ENCODE assay signal across 39 cellular contexts in the genomic region with DNA sequence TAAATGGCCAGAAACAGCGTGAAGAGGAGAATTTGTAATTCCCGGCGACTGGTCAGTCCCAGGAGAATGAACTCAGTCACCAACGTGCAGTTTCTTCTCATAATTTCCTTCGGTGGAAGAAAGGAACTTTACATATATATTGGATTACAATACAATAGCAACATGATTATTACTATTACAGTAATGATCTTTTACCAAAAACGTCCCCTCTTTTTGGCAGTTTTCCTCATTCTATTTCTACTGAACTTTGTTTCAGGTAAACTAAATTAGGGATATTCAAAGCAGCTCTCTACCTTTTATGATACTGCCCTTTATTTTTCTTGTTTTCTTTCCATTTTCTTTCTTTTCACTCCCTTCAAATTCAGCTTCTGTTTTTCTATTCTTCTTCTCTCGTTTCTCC. TPM values are rescaled to one million over a fixed set of nuclear protein-coding genes. Genes with fewer than 3 reads are reported as not detected.
"Had no signal": no experiment of that assay in that cellular context is flagged by ENCODE, and none has a peak within 500 bp of the region (broad histone marks: within the 10 kb centered on the region; RNA-seq: fewer than 3 reads in every experiment).

TSS of gene OR5M8 (minus strand) at position 101 of the 400 bp plus-strand sequence. CDS start at position 101, 0 bp downstream.

- H3K4me3 ChIP-seq: MG63 had no signal

- H3K9me3 ChIP-seq: MG63 had no signal

- H3K36me3 ChIP-seq: MG63 had no signal

- H3K27me3 ChIP-seq: MG63 had no signal

- H3K27ac ChIP-seq: KMS-11 had no signal

- H3K9ac ChIP-seq: KMS-11 had no signal

- H3K4me2 ChIP-seq: KMS-11 had no signal

- DNase-seq: Karpas-422, Kasumi-1, MG63, MM.1S, MV-4-11, NCI-H1048, NCI-H1092, NCI-H1092 treated with DMSO at 0.1 percent for 48 hours, NCI-H1105, NCI-H1105 treated with DMSO at 0.1 percent for 48 hours, NCI-H1417, NCI-H1417 treated with DMSO at 0.1 percent for 48 hours, NCI-H1436, NCI-H1436 treated with DMSO at 0.1 percent for 48 hours, NCI-H146, NCI-H1694, NCI-H1694 treated with DMSO at 0.1 percent for 48 hours, NCI-H187, NCI-H187 treated with DMSO at 0.1 percent for 48 hours, NCI-H1930, NCI-H2029, NCI-H2029 treated with DMSO at 0.1 percent for 48 hours, NCI-H2081, NCI-H2081 treated with DMSO at 0.1 percent for 48 hours, NCI-H2107, NCI-H2171, NCI-H2171 treated with DMSO at 0.1 percent for 48 hours, NCI-H2227 treated with DMSO at 0.1 percent for 48 hours, NCI-H226, NCI-H345, NCI-H446, NCI-H446 treated with DMSO at 0.1 percent for 48 hours, NCI-H510A, NCI-H510A treated with DMSO at 0.1 percent for 48 hours had no signal

RNA-seq across cellular contexts. Expression of gene OR5M8, which starts in this region (rescaled TPM):
- total RNA-seq: LHCN-M2, M059J, MCF 10A, NCI-H460 had no signal
